23 cellular contexts compared by ENCODE assay signal in genomic region chr2:47803363-47803762, GRCh38.
"Had no signal": no experiment of that assay in that cellular context is flagged by ENCODE, and none has a peak within 500 bp of the region (broad histone marks: within the 10 kb centered on the region; RNA-seq: fewer than 3 reads in every experiment).

No MANE protein-coding gene starts in this region.

- FAIRE-seq: astrocyte, islet of Langerhans, TTC549 had no signal

- DNase-seq: activated B cell treated with CpG ODN at 0.5 μM for 24 hours; activated CD4-positive, alpha-beta T cell treated with anti-CD3 and anti-CD28 coated beads for 48 hours; activated CD8-positive, alpha-beta memory T cell treated with anti-CD3 and anti-CD28 coated beads for 24 hours; activated CD8-positive, alpha-beta memory T cell treated with anti-CD3 and anti-CD28 coated beads, Interleukin-2, amount 50 U/mL, for 48 hours; activated naive CD4-positive, alpha-beta T cell treated with anti-CD3 and anti-CD28 coated beads, Interleukin-2, amount 10 ng/mL, durations not matched to agents 7 days and 5 days; adrenal gland; effector CD4-positive, alpha-beta T cell; esophagus squamous epithelium; left cardiac atrium; mesendoderm; naive thymus-derived CD4-positive, alpha-beta T cell; sigmoid colon; stimulated activated CD4-positive, alpha-beta T cell treated with anti-CD3 and anti-CD28 coated beads, Interleukin-4, amount 100 ng/mL, for 4 hours; upper lobe of left lung had no signal

- H3K4me3 Mint-ChIP-seq: activated B cell treated with CpG ODN at 0.5 μM for 24 hours; activated naive CD4-positive, alpha-beta T cell treated with anti-CD3 and anti-CD28 coated beads, Interleukin-2, amount 10 ng/mL, durations not matched to agents 7 days and 5 days; naive thymus-derived CD4-positive, alpha-beta T cell; stimulated activated memory B cell treated with anti-CD40 and anti-IgM and Interleukin-4, amounts not matched to agents 10 μg/mL and 1 μg/mL and 100 μg/mL, for 72 hours; T-helper 2 cell treated with Interferon-gamma antibody and Interleukin-4, amounts not matched to agents 5 μg/mL and 100 μg/mL, for 36 hours had no signal

- H3K4me1 Mint-ChIP-seq: activated B cell treated with CpG ODN at 0.5 μM for 24 hours; stimulated activated memory B cell treated with anti-CD40 and anti-IgM and Interleukin-4, amounts not matched to agents 10 μg/mL and 1 μg/mL and 100 μg/mL, for 72 hours had no signal

- H3K27me3 ChIP-seq: adrenal gland, breast epithelium, esophagus squamous epithelium, hepatocyte, sigmoid colon, upper lobe of left lung had no signal

- H3K4me1 ChIP-seq: breast epithelium, esophagus squamous epithelium, parathyroid adenoma, sigmoid colon had no signal

- H3K4me2 ChIP-seq: hepatocyte had no signal

- H2AFZ ChIP-seq: hepatocyte, parathyroid adenoma had no signal

- ATAC-seq: left cardiac atrium; naive thymus-derived CD4-positive, alpha-beta T cell; stimulated activated memory B cell treated with anti-CD40 and anti-IgM and Interleukin-4, amounts not matched to agents 10 μg/mL and 1 μg/mL and 100 μg/mL, for 72 hours had no signal

- H3K27ac ChIP-seq: adrenal gland, breast epithelium, esophagus squamous epithelium, hepatocyte, parathyroid adenoma, sigmoid colon, thoracic aorta, upper lobe of left lung had no signal

- H3K27ac Mint-ChIP-seq: activated B cell treated with CpG ODN at 0.5 μM for 24 hours; activated naive CD4-positive, alpha-beta T cell treated with anti-CD3 and anti-CD28 coated beads, Interleukin-2, amount 10 ng/mL, durations not matched to agents 7 days and 5 days; stimulated activated memory B cell treated with anti-CD40 and anti-IgM and Interleukin-4, amounts not matched to agents 10 μg/mL and 1 μg/mL and 100 μg/mL, for 72 hours; T-helper 2 cell treated with Interferon-gamma antibody and Interleukin-4, amounts not matched to agents 5 μg/mL and 100 μg/mL, for 36 hours had no signal

- H3K4me3 ChIP-seq: adrenal gland, breast epithelium, esophagus squamous epithelium, hepatocyte, sigmoid colon, thoracic aorta, upper lobe of left lung had no signal

- H3K9ac ChIP-seq: parathyroid adenoma had no signal

- H3K9me3 ChIP-seq: adrenal gland had no signal

- H3K27me3 Mint-ChIP-seq: activated B cell treated with CpG ODN at 0.5 μM for 24 hours; activated naive CD4-positive, alpha-beta T cell treated with anti-CD3 and anti-CD28 coated beads, Interleukin-2, amount 10 ng/mL, durations not matched to agents 7 days and 5 days; naive thymus-derived CD4-positive, alpha-beta T cell; stimulated activated memory B cell treated with anti-CD40 and anti-IgM and Interleukin-4, amounts not matched to agents 10 μg/mL and 1 μg/mL and 100 μg/mL, for 72 hours had no signal
